ENCODE assay signal across 8 cellular contexts in the genomic region with DNA sequence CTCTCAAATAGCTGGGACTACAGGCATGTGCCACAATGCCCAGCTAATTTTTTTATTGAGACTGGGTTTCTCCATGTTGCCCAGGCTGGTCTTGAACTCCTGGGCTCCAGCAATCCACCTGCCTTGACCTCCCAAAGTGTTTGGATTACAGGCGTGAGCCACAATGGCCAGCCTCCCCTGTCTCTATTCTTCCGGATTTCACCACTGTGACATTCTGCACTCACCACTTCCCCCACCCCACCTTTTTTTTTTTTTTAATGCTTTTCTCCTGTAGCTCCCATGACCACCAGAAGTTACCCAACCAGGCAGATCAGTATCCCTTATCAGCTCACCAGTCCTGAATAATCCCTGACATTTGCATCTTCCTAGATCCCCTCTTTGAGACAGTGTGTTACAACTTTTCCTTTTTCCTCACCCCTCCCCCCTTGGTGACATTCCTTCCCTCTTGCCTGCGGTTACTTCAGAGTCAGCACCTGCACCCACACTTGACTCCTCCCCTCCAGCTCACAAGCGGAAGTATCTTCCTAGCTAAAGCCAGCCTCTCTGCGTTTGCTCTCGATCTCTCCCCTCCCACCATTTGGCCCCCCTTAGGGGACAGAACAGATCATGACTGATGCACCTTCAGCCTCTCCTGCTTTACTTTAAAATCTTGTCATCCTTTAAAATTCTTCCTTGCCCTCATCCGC. TPM values are rescaled to one million over a fixed set of nuclear protein-coding genes. Genes with fewer than 3 reads are reported as not detected.
DNase-seq lines count a peak whose midpoint lies in the region; ATAC-seq and TF ChIP-seq lines count a peak whose summit lies in the region.

No MANE protein-coding gene starts in this region.

- H3K4me3 ChIP-seq in esophagus (ENCODE audit: low read depth in 1 of 2, low read length in 2 of 2) (peak overlapping the region; percentile 5 to 34), osteoblast (ENCODE audit: insufficient read depth, low read length) (no peak overlapping the region)

- no peaks in the 10 kb centered on the region for H4K20me1 ChIP-seq in osteoblast (ENCODE audit: insufficient read depth, low read length)

- TF ChIP-seq CTCF in activated CD8-positive, alpha-beta T cell treated with anti-CD3 and anti-CD28 coated beads for 36 hours (IDR thresholded peaks at IDR 0.05): no peak
- no peak for TF ChIP-seq CTCF in osteoblast (IDR thresholded peaks at IDR 0.05; ENCODE audit: extremely low read depth, low read depth, low read length)

- peak overlapping the region; percentile 61 for H3K4me3 Mint-ChIP-seq in activated CD8-positive, alpha-beta T cell treated with anti-CD3 and anti-CD28 coated beads for 36 hours

- no peaks in the 10 kb centered on the region for H3K79me2 ChIP-seq in osteoblast (ENCODE audit: insufficient read depth, low read length)

- CTCF ChIA-PET in activated CD8-positive, alpha-beta T cell treated with anti-CD3 and anti-CD28 coated beads for 36 hours (lab: Charles Lee): interaction anchor here (0.8 to 3.0 kb wide), 13 partner anchors 10 to 147 kb away, joined by 3 to 19 read pairs (median 6); partner anchors contain the start of genes SEC11A and WDR73

- POLR2A ChIA-PET in activated CD8-positive, alpha-beta T cell treated with anti-CD3 and anti-CD28 coated beads for 36 hours (lab: Charles Lee): interaction anchor here (1.3 to 3.9 kb wide), 9 partner anchors 11 to 81 kb away, joined by 4 to 42 read pairs (median 9); partner anchors contain the start of genes SEC11A, WDR73 and ZNF592

- intact Hi-C loops in activated CD8-positive, alpha-beta T cell treated with anti-CD3 and anti-CD28 coated beads for 36 hours (cut with micrococcal nuclease): no loop called here

- H3K27ac ChIP-seq in esophagus (ENCODE audit: low read depth in 2 of 2, low read length in 1 of 2) (peak overlapping the region; percentile 87 to 95), osteoblast (ENCODE audit: low read depth, low read length) (peak overlapping the region; percentile 1)

- ATAC-seq in HG03025 (IDR thresholded peaks at IDR 0.05; ENCODE audit: low FRiP score, unreplicated experiment): peak; percentile 80
- ATAC-seq in activated CD8-positive, alpha-beta T cell treated with anti-CD3 and anti-CD28 coated beads for 36 hours: peak; percentile 79

- H3K4me2 ChIP-seq in osteoblast (ENCODE audit: insufficient read depth, low read length): peak overlapping the region; percentile 35

- H3K27ac Mint-ChIP-seq in activated CD8-positive, alpha-beta T cell treated with anti-CD3 and anti-CD28 coated beads for 36 hours: peak overlapping the region; percentile 93

- H3K27me3 ChIP-seq in esophagus (ENCODE audit: control insufficient read depth in 1 of 2, insufficient read depth in 2 of 2, low read length in 2 of 2) (no peaks in the 10 kb centered on the region), osteoblast (ENCODE audit: insufficient read depth, low read length) (no peaks in the 10 kb centered on the region)

- H3K4me1 Mint-ChIP-seq in activated CD8-positive, alpha-beta T cell treated with anti-CD3 and anti-CD28 coated beads for 36 hours (ENCODE audit: low read depth): peaks cover 55% of the 10 kb centered on the region

- H3K4me1 ChIP-seq in esophagus (ENCODE audit: control insufficient read depth in 2 of 2, insufficient read depth in 2 of 2, low read length in 1 of 2) (no peaks in the 10 kb centered on the region), osteoblast (ENCODE audit: insufficient read depth, low read length) (peaks cover 27% of the 10 kb centered on the region)

- no peaks in the 10 kb centered on the region for H3K27me3 Mint-ChIP-seq in activated CD8-positive, alpha-beta T cell treated with anti-CD3 and anti-CD28 coated beads for 36 hours

- H3K36me3 ChIP-seq in esophagus (ENCODE audit: control insufficient read depth in 2 of 2, insufficient read depth in 2 of 2, low read length in 1 of 2): no peaks in the 10 kb centered on the region
- no peaks in the 10 kb centered on the region for H3K36me3 ChIP-seq in osteoblast (ENCODE audit: insufficient read depth, low read length)

- 25 to 26% methylated on average over 7 of the region's 7 CpGs for WGBS in esophagus, 2 donors

- H3K9me3 ChIP-seq in esophagus (ENCODE audit: control insufficient read depth in 2 of 2, insufficient read depth in 1 of 2, low read depth in 1 of 2, low read length in 1 of 2) (no peaks in the 10 kb centered on the region), osteoblast (ENCODE audit: low read depth, low read length) (no peaks in the 10 kb centered on the region)

- DNase-seq in NCI-H2171 treated with DMSO at 0.1 percent for 48 hours (lab: John Stamatoyannopoulos, UW) (peak; percentile 32), NCI-H2171 (lab: John Stamatoyannopoulos, UW) (no peak), NCI-H526 treated with DMSO at 0.1 percent for 48 hours (lab: John Stamatoyannopoulos, UW) (peak; percentile 49), osteoblast (ENCODE audit: insufficient read length, low spot score, missing footprints) (no peak), middle frontal gyrus (ENCODE audit: extremely low spot score, low spot score) (no peak)
- DNase-seq in activated CD8-positive, alpha-beta T cell treated with anti-CD3 and anti-CD28 coated beads for 36 hours: peak; percentile 88

- no peak overlapping the region for H2AFZ ChIP-seq in osteoblast (ENCODE audit: low read length)

- no peaks in the 10 kb centered on the region for H3K9me3 Mint-ChIP-seq in activated CD8-positive, alpha-beta T cell treated with anti-CD3 and anti-CD28 coated beads for 36 hours

- peaks cover 1% of the 10 kb centered on the region for H3K36me3 Mint-ChIP-seq in activated CD8-positive, alpha-beta T cell treated with anti-CD3 and anti-CD28 coated beads for 36 hours (ENCODE audit: low read depth)

RNA-seq across cellular contexts. Expression of gene ZNF592, which starts 13.5 kb away (rescaled TPM):
- 10 to 100 TPM; 18.1 to 18.3 TPM for total RNA-seq in activated CD8-positive, alpha-beta T cell treated with anti-CD3 and anti-CD28 coated beads for 36 hours
- polyA plus RNA-seq in esophagus: 1 to 10 TPM; 4.8 to 6.1 TPM
- total RNA-seq in osteoblast: 11.2 and 12.4 TPM in 2 replicates

RNA-seq across cellular contexts. Expression of gene SEC11A, which starts 19.0 kb away (rescaled TPM):
- total RNA-seq in activated CD8-positive, alpha-beta T cell treated with anti-CD3 and anti-CD28 coated beads for 36 hours: 10 to 100 TPM; 82.3 to 87.8 TPM
- polyA plus RNA-seq in esophagus: 10 to 100 TPM; 67.3 to 74.6 TPM
- 200 and 202 TPM in 2 replicates for total RNA-seq in osteoblast

Comparison
In these comparisons a context has a peak if more than half of its experiments do, and no peak if none do; other contexts are left out.
1. DNase-seq: peak in NCI-H2171 treated with DMSO at 0.1 percent for 48 hours (single experiment), NCI-H526 treated with DMSO at 0.1 percent for 48 hours (single experiment) and activated CD8-positive, alpha-beta T cell treated with anti-CD3 and anti-CD28 coated beads for 36 hours (single experiment); none in NCI-H2171 (single experiment), osteoblast (single experiment) and middle frontal gyrus (single experiment).